Comparison of ENCODE assay signal across 29 cellular contexts in genomic region chr9:117354252-117354847, GRCh38.
DNase-seq lines count a peak whose midpoint lies in the region; TF ChIP-seq lines count a peak whose summit lies in the region.
"Had no signal": no experiment of that assay in that cellular context is flagged by ENCODE, and none has a peak within 500 bp of the region (broad histone marks: within the 10 kb centered on the region; RNA-seq: fewer than 3 reads in every experiment).

No MANE protein-coding gene starts in this region.

- H3K4me3 Mint-ChIP-seq in H9 (no peak overlapping the region; a peak in 1 of 5 replicates), endodermal cell (no peak overlapping the region)
- H3K4me3 Mint-ChIP-seq in activated CD4-positive, alpha-beta T cell treated with anti-CD3 and anti-CD28 coated beads, Interleukin-2, amount 10 ng/mL, durations not matched to agents 24 days and 14 days, result no peak overlapping the region
- H3K4me3 Mint-ChIP-seq: activated naive CD4-positive, alpha-beta T cell treated with anti-CD3 and anti-CD28 coated beads, Interleukin-2, amount 50 U/mL, for 24 hours; B cell; CD8-positive, alpha-beta T cell; effector memory CD8-positive, alpha-beta T cell; stimulated activated memory B cell treated with anti-CD40 and anti-IgM and Interleukin-4, amounts not matched to agents 10 μg/mL and 1 μg/mL and 100 μg/mL, for 72 hours; T-helper 2 cell treated with Interferon-gamma antibody and Interleukin-4, amounts not matched to agents 5 μg/mL and 100 μg/mL, for 36 hours had no signal

- H3K27ac ChIP-seq in H9 (ENCODE audit: insufficient read length, low read depth, low read length) (no peak overlapping the region), endodermal cell (ENCODE audit: low read depth, low read length) (no peak overlapping the region)
- H3K27ac ChIP-seq: left ventricle myocardium inferior, parathyroid adenoma, skin epidermis, transverse colon had no signal

- no peak overlapping the region for H3T11ph ChIP-seq in H9 (ENCODE audit: low read length)

- H3K36me3 Mint-ChIP-seq in H9 (ENCODE audit: insufficient read depth in 1 of 3, low read depth in 3 of 3) (no peaks in the 10 kb centered on the region), endodermal cell (ENCODE audit: low read depth) (no peaks in the 10 kb centered on the region)
- H3K36me3 Mint-ChIP-seq in activated CD4-positive, alpha-beta T cell treated with anti-CD3 and anti-CD28 coated beads, Interleukin-2, amount 10 ng/mL, durations not matched to agents 24 days and 14 days (ENCODE audit: low read depth), result no peaks in the 10 kb centered on the region
- H3K36me3 Mint-ChIP-seq: activated naive CD4-positive, alpha-beta T cell treated with anti-CD3 and anti-CD28 coated beads, Interleukin-2, amount 50 U/mL, for 24 hours; CD8-positive, alpha-beta T cell; stimulated activated memory B cell treated with anti-CD40 and anti-IgM and Interleukin-4, amounts not matched to agents 10 μg/mL and 1 μg/mL and 100 μg/mL, for 72 hours had no signal

- no peaks in the 10 kb centered on the region for H3K9me3 Mint-ChIP-seq in H9
- H3K9me3 Mint-ChIP-seq in endodermal cell, result no peaks in the 10 kb centered on the region
- no peaks in the 10 kb centered on the region for H3K9me3 Mint-ChIP-seq in activated CD4-positive, alpha-beta T cell treated with anti-CD3 and anti-CD28 coated beads, Interleukin-2, amount 10 ng/mL, durations not matched to agents 24 days and 14 days
- H3K9me3 Mint-ChIP-seq: stimulated activated memory B cell treated with anti-CD40 and anti-IgM and Interleukin-4, amounts not matched to agents 10 μg/mL and 1 μg/mL and 100 μg/mL, for 72 hours had no signal

- no peak overlapping the region for H4K91ac ChIP-seq in H9 (ENCODE audit: insufficient read length, low read depth, low read length)

- H3K23ac ChIP-seq in H9 (ENCODE audit: insufficient read length, low read depth, low read length), result no peak overlapping the region

- H4K20me1 ChIP-seq in H9 (ENCODE audit: control insufficient read depth, insufficient read depth, insufficient read length), result no peaks in the 10 kb centered on the region

- H3K4me1 ChIP-seq in H9 (ENCODE audit: insufficient read depth, low read length) (peaks cover 3% of the 10 kb centered on the region; the same call in 1 of the 2 replicates), endodermal cell (ENCODE audit: control insufficient read depth, insufficient read depth, low read length) (no peaks in the 10 kb centered on the region)
- H3K4me1 ChIP-seq: left ventricle myocardium inferior, parathyroid adenoma, transverse colon had no signal

- H3K56ac ChIP-seq in H9 (ENCODE audit: insufficient read length, low read depth, low read length), result no peak overlapping the region

- no peak overlapping the region for H2BK12ac ChIP-seq in H9 (ENCODE audit: insufficient read length, low read depth, low read length)

- no peaks in the 10 kb centered on the region for H3K79me1 ChIP-seq in H9 (ENCODE audit: insufficient read depth, low read depth, low read length, poor library complexity, severe bottlenecking)

- intact Hi-C loops in activated CD4-positive, alpha-beta T cell treated with anti-CD3 and anti-CD28 coated beads, Interleukin-2, amount 10 ng/mL, durations not matched to agents 24 days and 14 days (cut with micrococcal nuclease), result no loop called here

- H3K79me2 ChIP-seq in H9 (ENCODE audit: insufficient read depth, low read length), result no peaks in the 10 kb centered on the region
- H3K79me2 ChIP-seq: parathyroid adenoma had no signal

- WGBS in H9 (ENCODE audit: extremely low coverage, insufficient read length, low lambda C conversion rate), result no CpG with 5 or more reads among the region's 1 CpG
- WGBS in endodermal cell (ENCODE audit: insufficient coverage in 1 of 2, insufficient read length in 1 of 2), 2 experiments, result 85% methylated on average over 1 of the region's 1 CpG; no CpG with 5 or more reads in 1 of the 2 experiments

- H3K9me3 ChIP-seq in H9 (ENCODE audit: control insufficient read depth, low read depth, low read length) (no peaks in the 10 kb centered on the region), endodermal cell (ENCODE audit: control insufficient read depth, low read length) (no peaks in the 10 kb centered on the region)
- H3K9me3 ChIP-seq: left ventricle myocardium inferior, transverse colon had no signal

- H4K8ac ChIP-seq in H9 (replicated peaks; ENCODE audit: insufficient read length, low read depth, low read length), result no peak overlapping the region

- in situ Hi-C loops in GM13976 (cut with MboI; ENCODE audit: low sequenced_read_pairs, unreplicated experiment), result no loop called here

- H2AK5ac ChIP-seq in H9 (ENCODE audit: insufficient read length, low read length), result no peak overlapping the region

- no peak overlapping the region for H3K4me3 ChIP-seq in endodermal cell (ENCODE audit: low read length)
- H3K4me3 ChIP-seq: left ventricle myocardium inferior, skin epidermis, transverse colon had no signal

- H2BK15ac ChIP-seq in H9 (ENCODE audit: low read depth, low read length), result no peak overlapping the region

- H3K9ac ChIP-seq in H9 (ENCODE audit: extremely low read depth, insufficient read length, low read length), result no peak overlapping the region
- no peak overlapping the region for H3K9ac ChIP-seq in endodermal cell (ENCODE audit: extremely low read depth, low read length, poor library complexity, severe bottlenecking)
- H3K9ac ChIP-seq: parathyroid adenoma had no signal

- no peak overlapping the region for H3K14ac ChIP-seq in H9 (ENCODE audit: insufficient read depth, low read length)

- no peak overlapping the region for H2BK5ac ChIP-seq in H9 (ENCODE audit: insufficient read length, low read length)

- peak; percentile 30; the same call in 2 of the 3 replicates for TF ChIP-seq CTCF in H9 (conservative IDR thresholded peaks at IDR 0.05)
- TF ChIP-seq CTCF in endodermal cell (conservative IDR thresholded peaks at IDR 0.05), result peak; percentile 29
- no peak for TF ChIP-seq CTCF in GM13976 (IDR thresholded peaks at IDR 0.05; ENCODE audit: borderline replicate concordance, control extremely low read depth, extremely low read depth, insufficient read depth, missing control alignments)

- H3K27me3 ChIP-seq in H9 (ENCODE audit: insufficient read depth, low read length), result no peaks in the 10 kb centered on the region
- peaks cover 6% of the 10 kb centered on the region for H3K27me3 ChIP-seq in endodermal cell (ENCODE audit: control insufficient read depth, insufficient read depth, low read length, poor library complexity, severe bottlenecking)
- H3K27me3 ChIP-seq: transverse colon had no signal

- H4K5ac ChIP-seq in H9 (ENCODE audit: insufficient read length, low read depth, low read length), result no peak overlapping the region

- no peak overlapping the region for H3K18ac ChIP-seq in H9 (ENCODE audit: insufficient read length, low read depth, low read length)

- H2BK20ac ChIP-seq in H9 (ENCODE audit: low read depth, low read length, poor library complexity, severe bottlenecking), result no peak overlapping the region

- no peaks in the 10 kb centered on the region for H3K27me3 Mint-ChIP-seq in H9 (ENCODE audit: low read depth)
- peaks cover 3% of the 10 kb centered on the region for H3K27me3 Mint-ChIP-seq in endodermal cell (ENCODE audit: insufficient read depth)
- no peaks in the 10 kb centered on the region for H3K27me3 Mint-ChIP-seq in activated CD4-positive, alpha-beta T cell treated with anti-CD3 and anti-CD28 coated beads, Interleukin-2, amount 10 ng/mL, durations not matched to agents 24 days and 14 days
- H3K27me3 Mint-ChIP-seq: activated naive CD4-positive, alpha-beta T cell treated with anti-CD3 and anti-CD28 coated beads, Interleukin-2, amount 50 U/mL, for 24 hours; effector memory CD8-positive, alpha-beta T cell; stimulated activated memory B cell treated with anti-CD40 and anti-IgM and Interleukin-4, amounts not matched to agents 10 μg/mL and 1 μg/mL and 100 μg/mL, for 72 hours had no signal

- no peaks in the 10 kb centered on the region for H3K36me3 ChIP-seq in endodermal cell (ENCODE audit: control insufficient read depth, insufficient read depth, low read length)
- H3K36me3 ChIP-seq: left ventricle myocardium inferior, transverse colon had no signal

- peaks cover 16 to 30% of the 10 kb centered on the region in 2 experiments for H3K4me1 Mint-ChIP-seq in H9
- H3K4me1 Mint-ChIP-seq in endodermal cell, result no peaks in the 10 kb centered on the region
- H3K4me1 Mint-ChIP-seq in activated CD4-positive, alpha-beta T cell treated with anti-CD3 and anti-CD28 coated beads, Interleukin-2, amount 10 ng/mL, durations not matched to agents 24 days and 14 days, result no peaks in the 10 kb centered on the region
- H3K4me1 Mint-ChIP-seq: activated naive CD4-positive, alpha-beta T cell treated with anti-CD3 and anti-CD28 coated beads, Interleukin-2, amount 50 U/mL, for 24 hours; B cell; stimulated activated memory B cell treated with anti-CD40 and anti-IgM and Interleukin-4, amounts not matched to agents 10 μg/mL and 1 μg/mL and 100 μg/mL, for 72 hours had no signal

- H3K4me2 ChIP-seq in H9 (ENCODE audit: insufficient read depth, insufficient read length, low read length), result no peak overlapping the region

- H3K27ac Mint-ChIP-seq in H9, result peak overlapping the region in 2 of 3 experiments; percentile 6 to 76; a peak in 4 of 7 replicates
- no peak overlapping the region for H3K27ac Mint-ChIP-seq in endodermal cell
- H3K27ac Mint-ChIP-seq in activated CD4-positive, alpha-beta T cell treated with anti-CD3 and anti-CD28 coated beads, Interleukin-2, amount 10 ng/mL, durations not matched to agents 24 days and 14 days, result no peak overlapping the region
- H3K27ac Mint-ChIP-seq: activated naive CD4-positive, alpha-beta T cell treated with anti-CD3 and anti-CD28 coated beads, Interleukin-2, amount 50 U/mL, for 24 hours; B cell; CD8-positive, alpha-beta T cell; effector memory CD8-positive, alpha-beta T cell; stimulated activated memory B cell treated with anti-CD40 and anti-IgM and Interleukin-4, amounts not matched to agents 10 μg/mL and 1 μg/mL and 100 μg/mL, for 72 hours; T-helper 2 cell treated with Interferon-gamma antibody and Interleukin-4, amounts not matched to agents 5 μg/mL and 100 μg/mL, for 36 hours had no signal

- no peak overlapping the region for H2AFZ ChIP-seq in H9 (ENCODE audit: low read length)
- H2AFZ ChIP-seq: parathyroid adenoma had no signal

- H3K23me2 ChIP-seq in H9 (ENCODE audit: insufficient read length, low read depth, low read length, poor library complexity, severe bottlenecking), result no peaks in the 10 kb centered on the region

- no peak overlapping the region for H3K4ac ChIP-seq in H9 (ENCODE audit: low read depth, low read length)

- H2BK120ac ChIP-seq in H9 (ENCODE audit: low read depth, low read length, poor library complexity, severe bottlenecking), result no peak overlapping the region

- peak; percentile 79 for DNase-seq in DMS 273 (lab: John Stamatoyannopoulos, UW; ENCODE audit: unreplicated experiment)
- DNase-seq in H9, result no peak
- DNase-seq in NCI-H526 (lab: John Stamatoyannopoulos, UW), result peak; percentile 29 to 51
- DNase-seq in endodermal cell, result no peak
- no peak for DNase-seq in activated CD4-positive, alpha-beta T cell treated with anti-CD3 and anti-CD28 coated beads, Interleukin-2, amount 10 ng/mL, durations not matched to agents 24 days and 14 days
- DNase-seq in GM13976 (ENCODE audit: low spot score), result no peak
- no peak for DNase-seq in cerebellar nuclear complex (lab: John Stamatoyannopoulos, UW)
- DNase-seq in central memory CD4-positive, alpha-beta T cell, result no peak
- DNase-seq: ACHN; activated CD4-positive, alpha-beta T cell treated with anti-CD3 and anti-CD28 coated beads for 4 hours; activated CD8-positive, alpha-beta memory T cell treated with anti-CD3 and anti-CD28 coated beads for 24 hours; activated T-cell treated with anti-CD3 and anti-CD28 coated beads for 4 hours; CD8-positive, alpha-beta T cell; DMS53; effector memory CD8-positive, alpha-beta T cell; GOT3; left ventricle myocardium inferior; mesenchymal stem cell; NCI-H1105; NCI-H1930; retina; SHP77; transverse colon had no signal

Comparison
In these comparisons a context has a peak if more than half of its experiments do, and no peak if none do; other contexts are left out.
1. DNase-seq: peak in DMS 273 (single experiment) and NCI-H526 (2 of 2); none in H9 (single experiment), endodermal cell (single experiment), activated CD4-positive, alpha-beta T cell treated with anti-CD3 and anti-CD28 coated beads, Interleukin-2, amount 10 ng/mL, durations not matched to agents 24 days and 14 days (single experiment), GM13976 (single experiment), cerebellar nuclear complex (0 of 2) and central memory CD4-positive, alpha-beta T cell (single experiment).
2. H3K27ac Mint-ChIP-seq: peak in H9 (2 of 3); none in endodermal cell (single experiment) and activated CD4-positive, alpha-beta T cell treated with anti-CD3 and anti-CD28 coated beads, Interleukin-2, amount 10 ng/mL, durations not matched to agents 24 days and 14 days (single experiment).